ENCODE assay signal across 1 cellular context in genomic region chr17:74367206-74367605, GRCh38.
TF ChIP-seq lines count a peak whose summit lies in the region.

Gene GPR142 (plus strand): TSS chr17:74367506. CDS start chr17:74369541, 2,035 bp downstream.

TF ChIP-seq in IMR-90, 13 proteins besides CTCF, POLR2A, EP300 and RAD21 (continued from another document):
- TF ChIP-seq SMC3 (IDR thresholded peaks at IDR 0.05; ENCODE audit: low read depth, low read length) = no peak
- TF ChIP-seq RFX5 (IDR thresholded peaks at IDR 0.05; ENCODE audit: low read depth, low read length) = no peak
- no peak for TF ChIP-seq MXI1 (IDR thresholded peaks at IDR 0.05; ENCODE audit: borderline replicate concordance, low read depth, low read length)
- TF ChIP-seq RCOR1 (IDR thresholded peaks at IDR 0.05; ENCODE audit: insufficient replicate concordance, low read length) = no peak
- TF ChIP-seq NFE2L2 (IDR thresholded peaks at IDR 0.05; ENCODE audit: low read depth, low read length) = no peak
